1 cellular context compared by ENCODE assay signal in genomic region chr20:1335961-1336698, GRCh38.
TF ChIP-seq lines count a peak whose summit lies in the region.

No MANE protein-coding gene starts in this region.

TF ChIP-seq in IMR-90, 13 proteins besides CTCF, POLR2A, EP300 and RAD21 (continued from another document):
- TF ChIP-seq, protein P1, sequence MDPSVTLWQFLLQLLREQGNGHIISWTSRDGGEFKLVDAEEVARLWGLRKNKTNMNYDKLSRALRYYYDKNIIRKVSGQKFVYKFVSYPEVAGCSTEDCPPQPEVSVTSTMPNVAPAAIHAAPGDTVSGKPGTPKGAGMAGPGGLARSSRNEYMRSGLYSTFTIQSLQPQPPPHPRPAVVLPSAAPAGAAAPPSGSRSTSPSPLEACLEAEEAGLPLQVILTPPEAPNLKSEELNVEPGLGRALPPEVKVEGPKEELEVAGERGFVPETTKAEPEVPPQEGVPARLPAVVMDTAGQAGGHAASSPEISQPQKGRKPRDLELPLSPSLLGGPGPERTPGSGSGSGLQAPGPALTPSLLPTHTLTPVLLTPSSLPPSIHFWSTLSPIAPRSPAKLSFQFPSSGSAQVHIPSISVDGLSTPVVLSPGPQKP (IDR thresholded peaks at IDR 0.05; ENCODE audit: borderline replicate concordance, low read depth, low read length) = no peak
- TF ChIP-seq BHLHE40 (IDR thresholded peaks at IDR 0.05; ENCODE audit: low read depth, low read length) (no peak), SMC3 (IDR thresholded peaks at IDR 0.05; ENCODE audit: low read depth, low read length) (no peak), MAFK (IDR thresholded peaks at IDR 0.05; ENCODE audit: low read depth, low read length) (no peak), CHD1 (IDR thresholded peaks at IDR 0.05; ENCODE audit: low read depth, low read length) (no peak), CEBPB (IDR thresholded peaks at IDR 0.05; ENCODE audit: low read depth, low read length) (no peak), MAZ (IDR thresholded peaks at IDR 0.05; ENCODE audit: borderline replicate concordance, low read depth, low read length) (no peak), RFX5 (IDR thresholded peaks at IDR 0.05; ENCODE audit: low read depth, low read length) (no peak), FOS (IDR thresholded peaks at IDR 0.05; ENCODE audit: low read depth, low read length) (no peak), NFE2L2 (IDR thresholded peaks at IDR 0.05; ENCODE audit: low read depth, low read length) (no peak), RCOR1 (IDR thresholded peaks at IDR 0.05; ENCODE audit: insufficient replicate concordance, low read length) (no peak)
- TF ChIP-seq, protein P2, sequence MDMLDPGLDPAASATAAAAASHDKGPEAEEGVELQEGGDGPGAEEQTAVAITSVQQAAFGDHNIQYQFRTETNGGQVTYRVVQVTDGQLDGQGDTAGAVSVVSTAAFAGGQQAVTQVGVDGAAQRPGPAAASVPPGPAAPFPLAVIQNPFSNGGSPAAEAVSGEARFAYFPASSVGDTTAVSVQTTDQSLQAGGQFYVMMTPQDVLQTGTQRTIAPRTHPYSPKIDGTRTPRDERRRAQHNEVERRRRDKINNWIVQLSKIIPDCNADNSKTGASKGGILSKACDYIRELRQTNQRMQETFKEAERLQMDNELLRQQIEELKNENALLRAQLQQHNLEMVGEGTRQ (IDR thresholded peaks at IDR 0.05; ENCODE audit: low read depth, low read length) = no peak
